Comparison of ENCODE assay signal across 18 cellular contexts in the genomic region with DNA sequence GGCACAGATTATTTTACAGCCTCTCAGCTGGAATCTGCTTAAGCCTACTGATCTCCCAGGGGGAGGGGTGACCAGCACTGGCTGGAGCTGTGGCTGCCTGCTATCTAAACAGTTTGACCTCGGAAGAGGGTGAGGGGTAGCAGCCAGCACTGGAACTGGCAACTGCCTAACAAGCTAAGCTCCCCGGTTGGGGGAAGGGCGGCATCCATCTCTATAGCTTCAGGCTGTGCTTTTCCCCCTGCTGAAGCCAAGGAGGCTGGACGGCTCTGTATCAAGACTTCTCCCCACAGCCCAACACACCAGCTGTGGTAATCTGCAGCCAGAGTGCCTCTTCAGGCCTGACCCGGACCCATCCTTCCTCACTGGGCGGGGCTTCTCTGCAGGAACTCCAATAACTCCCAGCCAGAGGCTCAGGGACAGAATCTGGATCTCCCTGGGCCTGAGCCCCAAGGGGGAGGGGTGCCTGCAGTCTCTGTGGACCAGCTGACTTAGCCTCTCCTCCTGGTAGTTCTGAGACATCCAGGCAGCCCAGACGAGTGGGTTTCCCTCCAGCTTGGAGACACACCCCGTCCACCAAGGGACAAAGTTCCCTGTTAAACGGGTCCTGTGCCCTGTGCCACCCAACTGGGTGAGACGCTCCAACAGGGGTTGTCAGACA.
"Had no signal": no experiment of that assay in that cellular context is flagged by ENCODE, and none has a peak within 500 bp of the region (broad histone marks: within the 10 kb centered on the region; RNA-seq: fewer than 3 reads in every experiment).

No MANE protein-coding gene starts in this region.

- DNase-seq: activated CD4-positive, alpha-beta T cell treated with anti-CD3 and anti-CD28 coated beads for 48 hours; activated CD8-positive, alpha-beta memory T cell treated with anti-CD3 and anti-CD28 coated beads, Interleukin-2, amount 50 U/mL, for 48 hours; activated CD8-positive, alpha-beta T cell treated with anti-CD3 and anti-CD28 coated beads, Interleukin-2, amount 10 ng/mL, durations not matched to agents 7 days and 5 days; activated naive CD8-positive, alpha-beta T cell treated with anti-CD3 and anti-CD28 coated beads, Interleukin-2, amount 10 ng/mL, durations not matched to agents 7 days and 5 days; anterior cingulate cortex; dorsolateral prefrontal cortex; esophagus squamous epithelium; foreskin fibroblast; stimulated activated CD4-positive, alpha-beta T cell treated with anti-CD3 and anti-CD28 coated beads, Interleukin-2, amount 100 ng/mL, for 48 hours; stimulated activated naive CD8-positive, alpha-beta T cell treated with anti-CD3 and anti-CD28 coated beads, Interleukin-15, Interleukin-2, amounts not matched to agents 100 U/mL and 50 U/mL, for 24 hours; T-helper 1 cell had no signal

- H3K4me3 ChIP-seq: breast epithelium, dorsolateral prefrontal cortex, esophagus squamous epithelium, heart left ventricle, lung, suprapubic skin had no signal

- H3K27me3 Mint-ChIP-seq: activated naive CD8-positive, alpha-beta T cell treated with anti-CD3 and anti-CD28 coated beads, Interleukin-2, amount 10 ng/mL, durations not matched to agents 7 days and 5 days; naive thymus-derived CD8-positive, alpha-beta T cell; type B pancreatic cell had no signal

- H3K4me1 ChIP-seq: breast epithelium, esophagus squamous epithelium, heart left ventricle, suprapubic skin had no signal

- H3K27ac Mint-ChIP-seq: activated CD8-positive, alpha-beta T cell treated with anti-CD3 and anti-CD28 coated beads, Interleukin-2, amount 10 ng/mL, durations not matched to agents 7 days and 5 days; activated naive CD8-positive, alpha-beta T cell treated with anti-CD3 and anti-CD28 coated beads, Interleukin-2, amount 10 ng/mL, durations not matched to agents 7 days and 5 days; naive thymus-derived CD8-positive, alpha-beta T cell; type B pancreatic cell had no signal

- H3K4me1 Mint-ChIP-seq: activated naive CD8-positive, alpha-beta T cell treated with anti-CD3 and anti-CD28 coated beads, Interleukin-2, amount 10 ng/mL, durations not matched to agents 7 days and 5 days; naive thymus-derived CD8-positive, alpha-beta T cell had no signal

- H3K27me3 ChIP-seq: breast epithelium, dorsolateral prefrontal cortex, esophagus squamous epithelium, heart left ventricle, suprapubic skin had no signal

- H3K4me3 Mint-ChIP-seq: activated CD8-positive, alpha-beta T cell treated with anti-CD3 and anti-CD28 coated beads, Interleukin-2, amount 10 ng/mL, durations not matched to agents 7 days and 5 days; activated naive CD8-positive, alpha-beta T cell treated with anti-CD3 and anti-CD28 coated beads, Interleukin-2, amount 10 ng/mL, durations not matched to agents 7 days and 5 days; naive thymus-derived CD8-positive, alpha-beta T cell; type B pancreatic cell had no signal

- H3K36me3 ChIP-seq: breast epithelium, esophagus squamous epithelium, heart left ventricle, suprapubic skin had no signal

- H3K27ac ChIP-seq: breast epithelium, esophagus squamous epithelium, heart left ventricle, suprapubic skin, VCaP had no signal

- ATAC-seq: activated CD8-positive, alpha-beta T cell treated with anti-CD3 and anti-CD28 coated beads, Interleukin-2, amount 10 ng/mL, durations not matched to agents 7 days and 5 days; heart left ventricle; naive thymus-derived CD8-positive, alpha-beta T cell; stimulated activated naive CD8-positive, alpha-beta T cell treated with anti-CD3 and anti-CD28 coated beads, Interleukin-15, Interleukin-2, amounts not matched to agents 100 U/mL and 50 U/mL, for 24 hours had no signal

- H3K9me3 ChIP-seq: breast epithelium, esophagus squamous epithelium had no signal

- H3K36me3 Mint-ChIP-seq: activated naive CD8-positive, alpha-beta T cell treated with anti-CD3 and anti-CD28 coated beads, Interleukin-2, amount 10 ng/mL, durations not matched to agents 7 days and 5 days had no signal
